Comparison of ENCODE assay signal across 16 cellular contexts in the genomic region with DNA sequence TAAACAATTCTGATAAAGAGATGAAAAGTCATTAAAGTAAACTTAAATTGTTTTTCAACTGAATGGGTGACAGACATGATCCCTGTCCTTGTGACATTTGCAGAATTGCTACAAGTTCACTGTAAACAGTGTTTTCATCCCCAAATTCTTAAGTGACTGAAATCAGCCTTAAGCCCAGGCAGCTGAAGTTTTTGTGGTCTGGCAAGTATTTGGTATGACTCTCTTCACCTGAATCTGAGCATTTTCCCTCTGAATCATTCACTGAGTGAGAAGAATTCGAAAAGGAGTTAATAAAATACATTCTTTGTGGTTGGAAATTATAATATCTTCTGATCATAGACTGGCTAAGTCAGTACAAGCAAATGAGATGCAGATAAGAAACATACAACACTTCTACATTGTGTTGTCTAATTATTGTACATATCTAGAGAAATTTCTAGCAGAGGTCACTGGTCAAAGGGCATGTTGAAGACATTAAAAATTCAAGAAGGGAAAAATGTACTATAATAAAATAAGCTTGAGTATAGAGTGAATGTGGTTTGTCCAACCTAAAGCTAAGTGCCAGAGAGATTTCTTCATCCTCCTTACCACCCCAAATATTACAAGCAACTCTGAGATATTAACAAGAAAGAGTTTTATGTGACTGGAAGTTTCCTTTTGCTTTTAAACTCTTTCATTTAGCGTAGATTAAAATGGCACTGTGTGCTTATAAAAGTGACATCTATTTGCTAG.
DNase-seq lines count a peak whose midpoint lies in the region; ATAC-seq, FAIRE-seq and TF ChIP-seq lines count a peak whose summit lies in the region.
"Had no signal": no experiment of that assay in that cellular context is flagged by ENCODE, and none has a peak within 500 bp of the region (broad histone marks: within the 10 kb centered on the region; RNA-seq: fewer than 3 reads in every experiment).

No MANE protein-coding gene starts in this region.

- no peak for TF ChIP-seq CTCF in epithelial cell of proximal tubule (conservative IDR thresholded peaks at IDR 0.05; ENCODE audit: low read depth, low read length)

- H3K9me3 Mint-ChIP-seq in stimulated activated memory B cell treated with anti-CD40 and anti-IgM and Interleukin-4, amounts not matched to agents 10 μg/mL and 1 μg/mL and 100 μg/mL, for 72 hours: peaks cover 3% of the 10 kb centered on the region
- H3K9me3 Mint-ChIP-seq: activated B cell treated with CpG ODN at 0.5 μM for 24 hours had no signal

- DNase-seq in Daoy (ENCODE audit: low read depth) (peak; percentile 59), RCC 7860 (ENCODE audit: low spot score) (peak; percentile 78), epithelial cell of proximal tubule (ENCODE audit: low read depth) (peak; percentile 83), renal cortical epithelial cell (ENCODE audit: low read depth) (peak; percentile 96)
- no peak for DNase-seq in stimulated activated CD8-positive, alpha-beta memory T cell treated with anti-CD3 and anti-CD28 coated beads, Interleukin-4, amount 100 ng/mL, for 48 hours
- DNase-seq in stimulated activated CD4-positive, alpha-beta T cell treated with anti-CD3 and anti-CD28 coated beads, Interleukin-12 subunit alpha, Interleukin-12 subunit beta, amount 100 ng/mL, for 4 hours: no peak
- DNase-seq: activated B cell treated with CpG ODN at 0.5 μM for 24 hours, COR-L47, heart right ventricle, NCI-H1092, NCI-H510A treated with DMSO at 0.1 percent for 48 hours, SIG-M5, transverse colon had no signal

- H3K27ac Mint-ChIP-seq in stimulated activated memory B cell treated with anti-CD40 and anti-IgM and Interleukin-4, amounts not matched to agents 10 μg/mL and 1 μg/mL and 100 μg/mL, for 72 hours: no peak overlapping the region
- H3K27ac Mint-ChIP-seq: activated B cell treated with CpG ODN at 0.5 μM for 24 hours, memory B cell had no signal

- no peak overlapping the region for H3K4me3 ChIP-seq in epithelial cell of proximal tubule (ENCODE audit: low read depth, low read length)
- H3K4me3 ChIP-seq: heart right ventricle, transverse colon had no signal

- H3K36me3 Mint-ChIP-seq in stimulated activated memory B cell treated with anti-CD40 and anti-IgM and Interleukin-4, amounts not matched to agents 10 μg/mL and 1 μg/mL and 100 μg/mL, for 72 hours: no peaks in the 10 kb centered on the region
- H3K36me3 Mint-ChIP-seq: memory B cell had no signal

- H3K4me3 Mint-ChIP-seq in stimulated activated memory B cell treated with anti-CD40 and anti-IgM and Interleukin-4, amounts not matched to agents 10 μg/mL and 1 μg/mL and 100 μg/mL, for 72 hours: no peak overlapping the region
- H3K4me3 Mint-ChIP-seq: activated B cell treated with CpG ODN at 0.5 μM for 24 hours, memory B cell had no signal

- H3K27me3 Mint-ChIP-seq in stimulated activated memory B cell treated with anti-CD40 and anti-IgM and Interleukin-4, amounts not matched to agents 10 μg/mL and 1 μg/mL and 100 μg/mL, for 72 hours: no peaks in the 10 kb centered on the region
- H3K27me3 Mint-ChIP-seq: activated B cell treated with CpG ODN at 0.5 μM for 24 hours, memory B cell had no signal

- FAIRE-seq in RCC 7860 (lab: Jason Lieb, UNC): peak; percentile 95

- no peak for ATAC-seq in stimulated activated memory B cell treated with anti-CD40 and anti-IgM and Interleukin-4, amounts not matched to agents 10 μg/mL and 1 μg/mL and 100 μg/mL, for 72 hours
- ATAC-seq in HG02852 (IDR thresholded peaks at IDR 0.05; ENCODE audit: unreplicated experiment): no peak

- no peaks in the 10 kb centered on the region for H3K4me1 Mint-ChIP-seq in stimulated activated memory B cell treated with anti-CD40 and anti-IgM and Interleukin-4, amounts not matched to agents 10 μg/mL and 1 μg/mL and 100 μg/mL, for 72 hours
- H3K4me1 Mint-ChIP-seq: activated B cell treated with CpG ODN at 0.5 μM for 24 hours, memory B cell had no signal

Comparison
In these comparisons a context has a peak if more than half of its experiments do, and no peak if none do; other contexts are left out.
1. DNase-seq: peak in Daoy (single experiment), RCC 7860 (single experiment), epithelial cell of proximal tubule (single experiment) and renal cortical epithelial cell (single experiment); none in stimulated activated CD8-positive, alpha-beta memory T cell treated with anti-CD3 and anti-CD28 coated beads, Interleukin-4, amount 100 ng/mL, for 48 hours (single experiment) and stimulated activated CD4-positive, alpha-beta T cell treated with anti-CD3 and anti-CD28 coated beads, Interleukin-12 subunit alpha, Interleukin-12 subunit beta, amount 100 ng/mL, for 4 hours (single experiment).